Comparison of ENCODE assay signal across 18 cellular contexts in the genomic region with DNA sequence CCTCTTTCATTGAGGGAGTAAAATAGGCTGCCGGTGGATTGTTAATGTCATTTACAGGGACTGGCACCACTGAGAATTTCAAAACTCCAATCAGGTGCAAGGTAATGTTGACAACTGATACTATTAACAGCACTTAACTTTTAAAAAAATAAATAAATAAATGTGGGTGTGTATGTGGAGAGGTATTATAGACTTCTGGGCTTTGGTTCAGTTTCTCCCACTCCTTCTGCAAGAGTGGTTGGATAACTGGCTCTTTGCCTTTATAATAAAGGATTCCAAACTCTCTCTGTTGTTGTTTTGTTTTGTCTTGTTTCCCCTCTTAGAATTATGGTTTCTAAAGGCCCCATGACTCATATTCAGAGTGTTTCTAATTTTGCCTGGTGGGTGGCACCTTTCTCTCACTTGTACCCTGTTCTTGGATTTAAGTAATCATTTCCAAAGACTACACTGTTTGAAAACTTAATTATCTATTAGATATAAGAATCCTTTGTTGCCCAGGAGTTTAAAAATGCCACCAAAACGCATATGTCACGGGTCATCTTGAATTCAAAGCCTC.
A peak's percentile ranks its signal among the peaks of the same experiment; 100 is the strongest.
DNase-seq lines count a peak whose midpoint lies in the region; ATAC-seq and TF ChIP-seq lines count a peak whose summit lies in the region.
"Had no signal": no experiment of that assay in that cellular context is flagged by ENCODE, and none has a peak within 500 bp of the region (broad histone marks: within the 10 kb centered on the region; RNA-seq: fewer than 3 reads in every experiment).

No MANE protein-coding gene starts in this region.

- H3K27ac ChIP-seq in right atrium auricular region: no peak overlapping the region
- H3K27ac ChIP-seq: breast epithelium, esophagus muscularis mucosa, neutrophil, RWPE1, stomach had no signal

- TF ChIP-seq CTCF in right atrium auricular region (IDR thresholded peaks at IDR 0.05): no peak

- no peak overlapping the region for H3K9ac ChIP-seq in adipocyte (ENCODE audit: low read length)

- intact Hi-C loops in posterior cingulate gyrus (cut with DNase I): no loop called here

- DNase-seq in DMS79 (lab: John Stamatoyannopoulos, UW): peak; percentile 74
- DNase-seq in adipocyte (ENCODE audit: low read depth): peak; percentile 21
- no peak for DNase-seq in GOT3 (lab: John Stamatoyannopoulos, UW)
- DNase-seq in posterior cingulate gyrus: no peak
- DNase-seq in right atrium auricular region (ENCODE audit: low spot score): no peak
- no peak for DNase-seq in AG08396 (ENCODE audit: low spot score)
- DNase-seq: activated CD4-positive, alpha-beta memory T cell treated with anti-CD3 and anti-CD28 coated beads, Interleukin-2, amount 10 ng/mL, durations not matched to agents 7 days and 5 days; activated T-cell treated with anti-CD3 and anti-CD28 coated beads, Interleukin-2, amount 50 U/mL, for 4 hours; COR-L47; NCI-H2081 treated with DMSO at 0.1 percent for 48 hours; stomach; SW 1271 had no signal

- no peaks in the 10 kb centered on the region for H3K36me3 ChIP-seq in adipocyte (ENCODE audit: control insufficient read depth, insufficient read depth, low read length, severe bottlenecking)
- no peaks in the 10 kb centered on the region for H3K36me3 ChIP-seq in right atrium auricular region
- H3K36me3 ChIP-seq: breast epithelium, esophagus muscularis mucosa, neutrophil, stomach had no signal

- H3K4me3 ChIP-seq in adipocyte (ENCODE audit: low read length): no peak overlapping the region
- H3K4me3 ChIP-seq in right atrium auricular region: no peak overlapping the region
- H3K4me3 ChIP-seq: breast epithelium, esophagus muscularis mucosa, stomach had no signal

- H3K9me3 ChIP-seq in adipocyte (ENCODE audit: control insufficient read depth, low read length): no peaks in the 10 kb centered on the region
- no peaks in the 10 kb centered on the region for H3K9me3 ChIP-seq in right atrium auricular region
- H3K9me3 ChIP-seq: breast epithelium, esophagus muscularis mucosa, neutrophil, stomach had no signal

- H3K4me1 ChIP-seq in adipocyte (ENCODE audit: control insufficient read depth, insufficient read depth, low read length) (peaks cover 6% of the 10 kb centered on the region), right atrium auricular region (no peaks in the 10 kb centered on the region)
- H3K4me1 ChIP-seq: breast epithelium, esophagus muscularis mucosa had no signal

- H3K27me3 ChIP-seq in adipocyte (replicated peaks; ENCODE audit: control insufficient read depth, insufficient read depth, low read length) (no peaks in the 10 kb centered on the region), right atrium auricular region (no peaks in the 10 kb centered on the region)
- H3K27me3 ChIP-seq: breast epithelium, esophagus muscularis mucosa, neutrophil, stomach had no signal

- ATAC-seq in GM18870 (IDR thresholded peaks at IDR 0.05; ENCODE audit: unreplicated experiment) (peak; percentile 54), HG02938 (IDR thresholded peaks at IDR 0.05; ENCODE audit: unreplicated experiment) (peak; percentile 46)
- ATAC-seq: activated T-cell treated with anti-CD3 and anti-CD28 coated beads, Interleukin-2, amount 50 U/mL, for 4 hours had no signal

Comparison
In these comparisons a context has a peak if more than half of its experiments do, and no peak if none do; other contexts are left out.
1. DNase-seq: peak in DMS79 (single experiment) and adipocyte (single experiment); none in GOT3 (single experiment), posterior cingulate gyrus (0 of 10), right atrium auricular region (single experiment) and AG08396 (single experiment).